1 cellular context compared by ENCODE assay signal in genomic region chr21:27017251-27017650, GRCh38.
TF ChIP-seq lines count a peak whose summit lies in the region.

No MANE protein-coding gene starts in this region.

TF ChIP-seq in GM23338, 12 proteins besides CTCF, POLR2A, EP300 and RAD21 (continued from another document):
- TF ChIP-seq, protein P1, sequence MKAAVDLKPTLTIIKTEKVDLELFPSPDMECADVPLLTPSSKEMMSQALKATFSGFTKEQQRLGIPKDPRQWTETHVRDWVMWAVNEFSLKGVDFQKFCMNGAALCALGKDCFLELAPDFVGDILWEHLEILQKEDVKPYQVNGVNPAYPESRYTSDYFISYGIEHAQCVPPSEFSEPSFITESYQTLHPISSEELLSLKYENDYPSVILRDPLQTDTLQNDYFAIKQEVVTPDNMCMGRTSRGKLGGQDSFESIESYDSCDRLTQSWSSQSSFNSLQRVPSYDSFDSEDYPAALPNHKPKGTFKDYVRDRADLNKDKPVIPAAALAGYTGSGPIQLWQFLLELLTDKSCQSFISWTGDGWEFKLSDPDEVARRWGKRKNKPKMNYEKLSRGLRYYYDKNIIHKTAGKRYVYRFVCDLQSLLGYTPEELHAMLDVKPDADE (IDR thresholded peaks at IDR 0.05): no peak
- TF ChIP-seq, protein P2, sequence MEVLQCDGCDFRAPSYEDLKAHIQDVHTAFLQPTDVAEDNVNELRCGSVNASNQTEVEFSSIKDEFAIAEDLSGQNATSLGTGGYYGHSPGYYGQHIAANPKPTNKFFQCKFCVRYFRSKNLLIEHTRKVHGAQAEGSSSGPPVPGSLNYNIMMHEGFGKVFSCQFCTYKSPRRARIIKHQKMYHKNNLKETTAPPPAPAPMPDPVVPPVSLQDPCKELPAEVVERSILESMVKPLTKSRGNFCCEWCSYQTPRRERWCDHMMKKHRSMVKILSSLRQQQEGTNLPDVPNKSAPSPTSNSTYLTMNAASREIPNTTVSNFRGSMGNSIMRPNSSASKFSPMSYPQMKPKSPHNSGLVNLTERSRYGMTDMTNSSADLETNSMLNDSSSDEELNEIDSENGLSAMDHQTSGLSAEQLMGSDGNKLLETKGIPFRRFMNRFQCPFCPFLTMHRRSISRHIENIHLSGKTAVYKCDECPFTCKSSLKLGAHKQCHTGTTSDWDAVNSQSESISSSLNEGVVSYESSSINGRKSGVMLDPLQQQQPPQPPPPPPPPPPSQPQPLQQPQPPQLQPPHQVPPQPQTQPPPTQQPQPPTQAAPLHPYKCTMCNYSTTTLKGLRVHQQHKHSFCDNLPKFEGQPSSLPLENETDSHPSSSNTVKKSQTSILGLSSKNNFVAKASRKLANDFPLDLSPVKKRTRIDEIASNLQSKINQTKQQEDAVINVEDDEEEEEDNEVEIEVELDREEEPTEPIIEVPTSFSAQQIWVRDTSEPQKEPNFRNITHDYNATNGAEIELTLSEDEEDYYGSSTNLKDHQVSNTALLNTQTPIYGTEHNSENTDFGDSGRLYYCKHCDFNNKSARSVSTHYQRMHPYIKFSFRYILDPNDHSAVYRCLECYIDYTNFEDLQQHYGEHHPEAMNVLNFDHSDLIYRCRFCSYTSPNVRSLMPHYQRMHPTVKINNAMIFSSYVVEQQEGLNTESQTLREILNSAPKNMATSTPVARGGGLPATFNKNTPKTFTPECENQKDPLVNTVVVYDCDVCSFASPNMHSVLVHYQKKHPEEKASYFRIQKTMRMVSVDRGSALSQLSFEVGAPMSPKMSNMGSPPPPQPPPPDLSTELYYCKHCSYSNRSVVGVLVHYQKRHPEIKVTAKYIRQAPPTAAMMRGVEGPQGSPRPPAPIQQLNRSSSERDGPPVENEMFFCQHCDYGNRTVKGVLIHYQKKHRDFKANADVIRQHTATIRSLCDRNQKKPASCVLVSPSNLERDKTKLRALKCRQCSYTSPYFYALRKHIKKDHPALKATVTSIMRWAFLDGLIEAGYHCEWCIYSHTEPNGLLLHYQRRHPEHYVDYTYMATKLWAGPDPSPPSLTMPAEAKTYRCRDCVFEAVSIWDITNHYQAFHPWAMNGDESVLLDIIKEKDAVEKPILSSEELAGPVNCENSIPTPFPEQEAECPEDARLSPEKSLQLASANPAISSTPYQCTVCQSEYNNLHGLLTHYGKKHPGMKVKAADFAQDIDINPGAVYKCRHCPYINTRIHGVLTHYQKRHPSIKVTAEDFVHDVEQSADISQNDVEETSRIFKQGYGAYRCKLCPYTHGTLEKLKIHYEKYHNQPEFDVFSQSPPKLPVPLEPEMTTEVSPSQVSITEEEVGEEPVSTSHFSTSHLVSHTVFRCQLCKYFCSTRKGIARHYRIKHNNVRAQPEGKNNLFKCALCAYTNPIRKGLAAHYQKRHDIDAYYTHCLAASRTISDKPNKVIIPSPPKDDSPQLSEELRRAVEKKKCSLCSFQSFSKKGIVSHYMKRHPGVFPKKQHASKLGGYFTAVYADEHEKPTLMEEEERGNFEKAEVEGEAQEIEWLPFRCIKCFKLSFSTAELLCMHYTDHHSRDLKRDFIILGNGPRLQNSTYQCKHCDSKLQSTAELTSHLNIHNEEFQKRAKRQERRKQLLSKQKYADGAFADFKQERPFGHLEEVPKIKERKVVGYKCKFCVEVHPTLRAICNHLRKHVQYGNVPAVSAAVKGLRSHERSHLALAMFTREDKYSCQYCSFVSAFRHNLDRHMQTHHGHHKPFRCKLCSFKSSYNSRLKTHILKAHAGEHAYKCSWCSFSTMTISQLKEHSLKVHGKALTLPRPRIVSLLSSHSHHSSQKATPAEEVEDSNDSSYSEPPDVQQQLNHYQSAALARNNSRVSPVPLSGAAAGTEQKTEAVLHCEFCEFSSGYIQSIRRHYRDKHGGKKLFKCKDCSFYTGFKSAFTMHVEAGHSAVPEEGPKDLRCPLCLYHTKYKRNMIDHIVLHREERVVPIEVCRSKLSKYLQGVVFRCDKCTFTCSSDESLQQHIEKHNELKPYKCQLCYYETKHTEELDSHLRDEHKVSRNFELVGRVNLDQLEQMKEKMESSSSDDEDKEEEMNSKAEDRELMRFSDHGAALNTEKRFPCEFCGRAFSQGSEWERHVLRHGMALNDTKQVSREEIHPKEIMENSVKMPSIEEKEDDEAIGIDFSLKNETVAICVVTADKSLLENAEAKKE (CRISPR knock-in tag; IDR thresholded peaks at IDR 0.05): no peak
- TF ChIP-seq NANOG (IDR thresholded peaks at IDR 0.05; ENCODE audit: borderline replicate concordance): no peak
- TF ChIP-seq STAT1 (IDR thresholded peaks at IDR 0.05; ENCODE audit: unreplicated experiment): no peak
- no peak for TF ChIP-seq EZH2phosphoT487 (IDR thresholded peaks at IDR 0.05; ENCODE audit: unreplicated experiment)
- no peak for TF ChIP-seq JUNB (IDR thresholded peaks at IDR 0.05; ENCODE audit: unreplicated experiment)
- TF ChIP-seq POLR2AphosphoS5 (IDR thresholded peaks at IDR 0.05; ENCODE audit: low read depth): no peak
- no peak for TF ChIP-seq EZH2 (IDR thresholded peaks at IDR 0.05; ENCODE audit: low read depth, unreplicated experiment)
- no peak for TF ChIP-seq ZNF114 (CRISPR knock-in tag; IDR thresholded peaks at IDR 0.05)
TF ChIP-seq in GM23338: peak in this region for 0.
